In genomic region chr6:46565531-46565930, GRCh38 we compare ENCODE assay signal across 21 cellular contexts.
"Had no signal": no experiment of that assay in that cellular context is flagged by ENCODE, and none has a peak within 500 bp of the region (broad histone marks: within the 10 kb centered on the region; RNA-seq: fewer than 3 reads in every experiment).

No MANE protein-coding gene starts in this region.

- FAIRE-seq: HTR-8/SVneo, RCC 7860 had no signal

- DNase-seq: Karpas-422, KG1, MG63, NCI-H1092, NCI-H1436, NCI-H187, NCI-H2029, NCI-H2081 treated with DMSO at 0.1 percent for 48 hours, NCI-H2171, NCI-H226, NCI-H446, NCI-H510A, NCI-H524 treated with DMSO at 0.1 percent for 48 hours, NCI-H69, NCI-H774, SHP77 had no signal

- H3K9me3 ChIP-seq: MG63 had no signal

- H3K4me3 ChIP-seq: MG63 had no signal

- H3K36me3 ChIP-seq: MG63 had no signal

- H3K27me3 ChIP-seq: MG63 had no signal

- H3K27ac ChIP-seq: HL-60, RWPE1 had no signal

- ATAC-seq: SK-N-SH treated with all-trans-retinoic acid at 6 μM for 48 hours had no signal
